Comparison of ENCODE assay signal across 8 cellular contexts in the genomic region with DNA sequence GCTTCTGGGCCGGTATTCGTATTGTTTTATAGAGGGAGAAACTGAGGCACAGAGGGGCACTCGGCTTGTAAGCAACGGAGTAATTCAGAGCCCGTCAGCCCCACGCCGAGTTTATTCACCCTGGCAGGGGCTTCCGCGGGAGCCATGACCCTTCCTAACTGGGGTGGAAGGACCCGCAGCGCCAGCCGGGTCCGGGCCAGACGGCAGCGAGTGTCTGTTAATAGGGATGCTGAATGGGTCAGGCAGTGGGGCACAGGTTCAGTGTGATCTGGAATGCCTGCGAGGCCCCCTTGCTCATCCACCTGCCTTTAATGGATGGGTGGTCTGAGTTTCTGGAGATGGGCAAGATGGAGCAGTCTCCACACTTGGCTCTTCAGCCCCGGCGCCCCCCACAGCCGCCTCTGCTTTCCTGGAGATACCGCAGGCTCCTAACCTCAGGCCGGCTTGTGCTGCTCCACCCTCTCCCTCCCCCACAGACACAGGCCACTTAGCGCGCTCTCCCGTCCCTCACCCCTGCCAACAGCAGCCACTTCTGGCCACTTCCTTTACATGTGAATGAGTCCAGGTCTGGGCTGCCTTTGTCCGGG.
DNase-seq lines count a peak whose midpoint lies in the region; ATAC-seq and TF ChIP-seq lines count a peak whose summit lies in the region.

No MANE protein-coding gene starts in this region.

- H3K9me3 ChIP-seq in suprapubic skin: no peaks in the 10 kb centered on the region

- H3K4me1 Mint-ChIP-seq in activated T-helper 2 cell treated with anti-CD3 and anti-CD28 coated beads, Interferon-gamma antibody, Interleukin-2, Interleukin-4, amounts not matched to agents 10 μg/mL and 5 μg/mL and 100 μg/mL, durations not matched to agents 14 hours and 24 hours and 36 hours (ENCODE audit: low read depth): peaks cover 66% of the 10 kb centered on the region

- no peaks in the 10 kb centered on the region for H3K9me3 Mint-ChIP-seq in activated T-helper 2 cell treated with anti-CD3 and anti-CD28 coated beads, Interferon-gamma antibody, Interleukin-2, Interleukin-4, amounts not matched to agents 10 μg/mL and 5 μg/mL and 100 μg/mL, durations not matched to agents 14 hours and 24 hours and 36 hours

- H3K36me3 Mint-ChIP-seq in activated T-helper 2 cell treated with anti-CD3 and anti-CD28 coated beads, Interferon-gamma antibody, Interleukin-2, Interleukin-4, amounts not matched to agents 10 μg/mL and 5 μg/mL and 100 μg/mL, durations not matched to agents 14 hours and 24 hours and 36 hours (ENCODE audit: low read depth): peaks cover 12% of the 10 kb centered on the region

- peak overlapping the region; percentile 58 for H3K4me3 ChIP-seq in suprapubic skin

- H3K27ac Mint-ChIP-seq in activated T-helper 2 cell treated with anti-CD3 and anti-CD28 coated beads, Interferon-gamma antibody, Interleukin-2, Interleukin-4, amounts not matched to agents 10 μg/mL and 5 μg/mL and 100 μg/mL, durations not matched to agents 14 hours and 24 hours and 36 hours: peak overlapping the region; percentile 86

- WGBS in suprapubic skin: 34% methylated on average over 12 of the region's 25 CpGs

- no peak for ATAC-seq in GM19455 (IDR thresholded peaks at IDR 0.05; ENCODE audit: unreplicated experiment)

- TF ChIP-seq POLR2A in suprapubic skin (IDR thresholded peaks at IDR 0.05): no peak

- no peak for TF ChIP-seq CTCF in suprapubic skin (IDR thresholded peaks at IDR 0.05)

- peaks cover 33% of the 10 kb centered on the region for H3K4me1 ChIP-seq in suprapubic skin

- intact Hi-C loops in activated T-helper 2 cell treated with anti-CD3 and anti-CD28 coated beads, Interferon-gamma antibody, Interleukin-2, Interleukin-4, amounts not matched to agents 10 μg/mL and 5 μg/mL and 100 μg/mL, durations not matched to agents 14 hours and 24 hours and 36 hours (cut with micrococcal nuclease): loop anchor here (5.0 kb wide), 1 partner anchor 35 kb away; no protein-coding TSS in a partner anchor

- peak; percentile 31 for DNase-seq in NK-92 treated with Interleukin-12 subunit alpha and Interleukin-12 subunit beta, amount 100 ng/mL, for 24 hours (lab: John Stamatoyannopoulos, UW)
- DNase-seq in NK-92 (lab: John Stamatoyannopoulos, UW; ENCODE audit: unreplicated experiment) (no peak), islet precursor cell (peak; percentile 96), suprapubic skin (ENCODE audit: low spot score in 2 of 2) (no peak), HT-29 (ENCODE audit: low spot score) (no peak), GM19240 (ENCODE audit: insufficient read length, low spot score) (no peak)
- DNase-seq in activated T-helper 2 cell treated with anti-CD3 and anti-CD28 coated beads, Interferon-gamma antibody, Interleukin-2, Interleukin-4, amounts not matched to agents 10 μg/mL and 5 μg/mL and 100 μg/mL, durations not matched to agents 14 hours and 24 hours and 36 hours (ENCODE audit: low spot score): peak; percentile 29

- TF ChIP-seq EP300 in suprapubic skin (IDR thresholded peaks at IDR 0.05): no peak

- peak overlapping the region; percentile 78 for H3K4me3 Mint-ChIP-seq in activated T-helper 2 cell treated with anti-CD3 and anti-CD28 coated beads, Interferon-gamma antibody, Interleukin-2, Interleukin-4, amounts not matched to agents 10 μg/mL and 5 μg/mL and 100 μg/mL, durations not matched to agents 14 hours and 24 hours and 36 hours (ENCODE audit: low read depth)

- no peak overlapping the region for H3K27ac ChIP-seq in suprapubic skin

- peaks cover 31% of the 10 kb centered on the region for H3K27me3 ChIP-seq in suprapubic skin

- no peaks in the 10 kb centered on the region for H3K36me3 ChIP-seq in suprapubic skin

- H3K27me3 Mint-ChIP-seq in activated T-helper 2 cell treated with anti-CD3 and anti-CD28 coated beads, Interferon-gamma antibody, Interleukin-2, Interleukin-4, amounts not matched to agents 10 μg/mL and 5 μg/mL and 100 μg/mL, durations not matched to agents 14 hours and 24 hours and 36 hours (ENCODE audit: low read depth): peaks cover under 1% of the 10 kb centered on the region

Comparison
In these comparisons a context has a peak if more than half of its experiments do, and no peak if none do; other contexts are left out.
1. DNase-seq: peak in NK-92 treated with Interleukin-12 subunit alpha and Interleukin-12 subunit beta, amount 100 ng/mL, for 24 hours (single experiment), activated T-helper 2 cell treated with anti-CD3 and anti-CD28 coated beads, Interferon-gamma antibody, Interleukin-2, Interleukin-4, amounts not matched to agents 10 μg/mL and 5 μg/mL and 100 μg/mL, durations not matched to agents 14 hours and 24 hours and 36 hours (single experiment) and islet precursor cell (single experiment); none in NK-92 (single experiment), suprapubic skin (0 of 2), HT-29 (single experiment) and GM19240 (single experiment).